Comparison of ENCODE assay signal across 19 cellular contexts in genomic region chr11:35815556-35816315, GRCh38.
A peak's percentile ranks its signal among the peaks of the same experiment; 100 is the strongest.
DNase-seq lines count a peak whose midpoint lies in the region; ATAC-seq and TF ChIP-seq lines count a peak whose summit lies in the region.
"Had no signal": no experiment of that assay in that cellular context is flagged by ENCODE, and none has a peak within 500 bp of the region (broad histone marks: within the 10 kb centered on the region; RNA-seq: fewer than 3 reads in every experiment).

No MANE protein-coding gene starts in this region.

- TF ChIP-seq POLR2A in right lobe of liver (IDR thresholded peaks at IDR 0.05) = no peak

- no peak overlapping the region for H2AFZ ChIP-seq in MM.1S (ENCODE audit: low read length)

- TF ChIP-seq CTCF in fibroblast of mammary gland (conservative IDR thresholded peaks at IDR 0.05; ENCODE audit: control insufficient read depth, insufficient read depth, low read depth, low read length) (no peak), right lobe of liver (IDR thresholded peaks at IDR 0.05) (no peak), MM.1S (IDR thresholded peaks at IDR 0.05; ENCODE audit: low read length) (no peak)

- H3K4me3 ChIP-seq in fibroblast of mammary gland (ENCODE audit: control insufficient read depth, low read depth, low read length) (no peak overlapping the region), right lobe of liver (no peak overlapping the region), MM.1S (ENCODE audit: low read length) (no peak overlapping the region)
- H3K4me3 ChIP-seq in CD4-positive, alpha-beta memory T cell (ENCODE audit: low read length in 2 of 2) = no peak overlapping the region
- H3K4me3 ChIP-seq: lower lobe of right lung, thoracic aorta had no signal

- H3K27me3 Mint-ChIP-seq in CD4-positive, alpha-beta memory T cell = no peaks in the 10 kb centered on the region
- H3K27me3 Mint-ChIP-seq: activated CD4-positive, alpha-beta T cell treated with anti-CD3 and anti-CD28 coated beads, Interleukin-2, amount 10 ng/mL, durations not matched to agents 7 days and 5 days had no signal

- H3K36me3 Mint-ChIP-seq in CD4-positive, alpha-beta memory T cell = peaks cover 8 to 15% of the 10 kb centered on the region in 2 donors

- intact Hi-C loops in right lobe of liver (cut with DNase I) = loop anchor here in 1 of 2 donors (10.0 kb wide), 1 partner anchor 201 kb away; the partner anchor contains the start of gene FJX1
- intact Hi-C loops in CD4-positive, alpha-beta memory T cell (cut with micrococcal nuclease) = no loop called here

- H3K27ac Mint-ChIP-seq in CD4-positive, alpha-beta memory T cell = no peak overlapping the region
- H3K27ac Mint-ChIP-seq: activated CD4-positive, alpha-beta T cell treated with anti-CD3 and anti-CD28 coated beads, Interleukin-2, amount 10 ng/mL, durations not matched to agents 7 days and 5 days; activated T-cell treated with anti-CD3 and anti-CD28 coated beads, Interleukin-2, amount 50 U/mL, for 72 hours had no signal

- DNase-seq in AG08395 (ENCODE audit: low spot score) = peak; percentile 49
- peak; percentile 75 for DNase-seq in NCI-H524 treated with DMSO at 0.1 percent for 48 hours (lab: John Stamatoyannopoulos, UW)
- DNase-seq in fibroblast of mammary gland (ENCODE audit: low read depth) = peak; percentile 85
- DNase-seq in right lobe of liver = peak in 1 of 3 donors; percentile 79
- DNase-seq in MM.1S = no peak
- no peak for DNase-seq in CD4-positive, alpha-beta memory T cell
- DNase-seq in NOMO-1 treated with dmso at 0.1 percent for 144 hours (lab: John Stamatoyannopoulos, UW; ENCODE audit: unreplicated experiment) = no peak
- DNase-seq: ACHN; activated CD4-positive, alpha-beta T cell treated with anti-CD3 and anti-CD28 coated beads, Interleukin-2, amount 10 ng/mL, durations not matched to agents 7 days and 5 days; activated T-cell treated with anti-CD3 and anti-CD28 coated beads, Interleukin-2, amount 50 U/mL, for 72 hours; amygdala; dermis blood vessel endothelial cell; lower lobe of right lung; NCI-H1092; NCI-H345; RPMI8226 had no signal

- H3K9ac ChIP-seq in MM.1S (ENCODE audit: low read length) = no peak overlapping the region

- H3F3A ChIP-seq in MM.1S (ENCODE audit: insufficient read depth, low read length) = no peaks in the 10 kb centered on the region

- no peak overlapping the region for H3K4me2 ChIP-seq in MM.1S (ENCODE audit: low read depth, low read length)

- ATAC-seq in right lobe of liver (peak; percentile 72 to 90 (median 82)), HG03159 (IDR thresholded peaks at IDR 0.05; ENCODE audit: unreplicated experiment) (no peak)
- ATAC-seq: activated T-cell treated with anti-CD3 and anti-CD28 coated beads, Interleukin-2, amount 50 U/mL, for 72 hours had no signal

- H3K9me2 ChIP-seq in MM.1S (replicated peaks; ENCODE audit: insufficient read depth, low read length) = no peaks in the 10 kb centered on the region

- H3K27me3 ChIP-seq in right lobe of liver (no peaks in the 10 kb centered on the region), MM.1S (replicated peaks; ENCODE audit: insufficient read depth, low read length) (no peaks in the 10 kb centered on the region)
- no peaks in the 10 kb centered on the region for H3K27me3 ChIP-seq in CD4-positive, alpha-beta memory T cell (ENCODE audit: insufficient read depth, low read length)

- H3K4me1 Mint-ChIP-seq in CD4-positive, alpha-beta memory T cell = peaks cover 0 to 1% (median 0%) of the 10 kb centered on the region in 4 donors
- H3K4me1 Mint-ChIP-seq: activated CD4-positive, alpha-beta T cell treated with anti-CD3 and anti-CD28 coated beads, Interleukin-2, amount 10 ng/mL, durations not matched to agents 7 days and 5 days had no signal

- WGBS in right lobe of liver (ENCODE audit: insufficient coverage, low coverage, low lambda C conversion rate, missing lambda C conversion rate) = 46% methylated on average over 5 of the region's 5 CpGs

- no peaks in the 10 kb centered on the region for H3K79me2 ChIP-seq in MM.1S (ENCODE audit: low read length)

- H3K36me3 ChIP-seq in right lobe of liver = no peaks in the 10 kb centered on the region
- no peaks in the 10 kb centered on the region for H3K36me3 ChIP-seq in MM.1S (replicated peaks; ENCODE audit: insufficient read depth, low read length)
- no peaks in the 10 kb centered on the region for H3K36me3 ChIP-seq in CD4-positive, alpha-beta memory T cell (ENCODE audit: insufficient read depth, low read length)
- H3K36me3 ChIP-seq: lower lobe of right lung, thoracic aorta had no signal

- H3K4me1 ChIP-seq in right lobe of liver (peaks cover 0 to 53% (median 14%) of the 10 kb centered on the region in 4 donors), MM.1S (ENCODE audit: low read length) (no peaks in the 10 kb centered on the region)
- no peaks in the 10 kb centered on the region for H3K4me1 ChIP-seq in CD4-positive, alpha-beta memory T cell (ENCODE audit: insufficient read depth, low read length)
- H3K4me1 ChIP-seq: lower lobe of right lung had no signal

- H3K4me3 Mint-ChIP-seq in CD4-positive, alpha-beta memory T cell = no peak overlapping the region
- H3K4me3 Mint-ChIP-seq: activated CD4-positive, alpha-beta T cell treated with anti-CD3 and anti-CD28 coated beads, Interleukin-2, amount 10 ng/mL, durations not matched to agents 7 days and 5 days; activated T-cell treated with anti-CD3 and anti-CD28 coated beads, Interleukin-2, amount 50 U/mL, for 72 hours; neural crest cell had no signal

- no peaks in the 10 kb centered on the region for H4K20me1 ChIP-seq in MM.1S (ENCODE audit: insufficient read depth, low read length)

- POLR2A ChIA-PET in CD4-positive, alpha-beta memory T cell (lab: Charles Lee; ENCODE audit: partially characterized antibody) = no interaction called here

- H3K9me3 Mint-ChIP-seq in CD4-positive, alpha-beta memory T cell = no peaks in the 10 kb centered on the region
- H3K9me3 Mint-ChIP-seq: activated CD4-positive, alpha-beta T cell treated with anti-CD3 and anti-CD28 coated beads, Interleukin-2, amount 10 ng/mL, durations not matched to agents 7 days and 5 days; activated T-cell treated with anti-CD3 and anti-CD28 coated beads, Interleukin-2, amount 50 U/mL, for 72 hours; neural crest cell had no signal

- CTCF ChIA-PET in CD4-positive, alpha-beta memory T cell (lab: Charles Lee; ENCODE audit: partially characterized antibody) = interaction anchor here (1.4 kb wide), 1 partner anchor 9 kb away, joined by 3 read pairs; no protein-coding TSS in a partner anchor

- H3K9me3 ChIP-seq in right lobe of liver = no peaks in the 10 kb centered on the region
- H3K9me3 ChIP-seq in MM.1S (replicated peaks; ENCODE audit: insufficient read depth, low read length) = no peaks in the 10 kb centered on the region
- no peaks in the 10 kb centered on the region for H3K9me3 ChIP-seq in CD4-positive, alpha-beta memory T cell (ENCODE audit: control insufficient read depth in 1 of 2, low read length in 2 of 2)
- H3K9me3 ChIP-seq: lower lobe of right lung, thoracic aorta had no signal

- H3K27ac ChIP-seq in right lobe of liver (peak overlapping the region in 1 of 3 donors; percentile 70), MM.1S (ENCODE audit: low read length) (no peak overlapping the region)
- no peak overlapping the region for H3K27ac ChIP-seq in CD4-positive, alpha-beta memory T cell (ENCODE audit: low read depth, low read length)
- H3K27ac ChIP-seq: lower lobe of right lung, thoracic aorta had no signal

Comparison
In these comparisons a context has a peak if more than half of its experiments do, and no peak if none do; other contexts are left out.
1. DNase-seq: peak in AG08395 (single experiment), NCI-H524 treated with DMSO at 0.1 percent for 48 hours (single experiment) and fibroblast of mammary gland (single experiment); none in MM.1S (single experiment), CD4-positive, alpha-beta memory T cell (0 of 5) and NOMO-1 treated with dmso at 0.1 percent for 144 hours (single experiment).